Comparison of ENCODE assay signal across 1 cellular context in genomic region chr2:240387669-240388358, GRCh38.
A peak's percentile ranks its signal among the peaks of the same experiment; 100 is the strongest.
TF ChIP-seq lines count a peak whose summit lies in the region.

No MANE protein-coding gene starts in this region.

TF ChIP-seq in K562, 482 proteins besides CTCF, POLR2A, EP300 and RAD21 (continued from another document):
- peak; percentile 60 for TF ChIP-seq ATF7 (IDR thresholded peaks at IDR 0.05)
- no peak for TF ChIP-seq MAZ (CRISPR knock-in tag; conservative IDR thresholded peaks at IDR 0.05 in 1 of 2, IDR thresholded peaks at IDR 0.05 in 1 of 2)
- TF ChIP-seq RNF2 (IDR thresholded peaks at IDR 0.05) = no peak
- TF ChIP-seq SNIP1 (IDR thresholded peaks at IDR 0.05; ENCODE audit: low read depth) = no peak
- no peak for TF ChIP-seq ZNF311 (CRISPR knock-in tag; IDR thresholded peaks at IDR 0.05)
- TF ChIP-seq ZFX (CRISPR knock-in tag; IDR thresholded peaks at IDR 0.05) = no peak
- TF ChIP-seq MYNN (IDR thresholded peaks at IDR 0.05) = no peak
- no peak for TF ChIP-seq MYNN (CRISPR knock-in tag; IDR thresholded peaks at IDR 0.05)
- TF ChIP-seq SRSF9 (IDR thresholded peaks at IDR 0.05; ENCODE audit: borderline replicate concordance, low read depth, low read length) = no peak
- peak; percentile 48 for TF ChIP-seq CBFA2T3 (IDR thresholded peaks at IDR 0.05)
- TF ChIP-seq BCOR (IDR thresholded peaks at IDR 0.05) = peak; percentile 19; the same call in 1 of the 2 replicates
- peak in 1 of 2 experiments; percentile 86; a peak in 3 of 4 replicates for TF ChIP-seq RCOR1 (IDR thresholded peaks at IDR 0.05; ENCODE audit: borderline replicate concordance in 1 of 2, low read depth in 2 of 2, low read length in 2 of 2)
- TF ChIP-seq SAFB2 (IDR thresholded peaks at IDR 0.05; ENCODE audit: borderline replicate concordance, low read depth, low read length, severe bottlenecking) = no peak
